ENCODE assay signal across 8 cellular contexts in genomic region chr11:76918941-76919386, GRCh38. TPM values are rescaled to one million over a fixed set of nuclear protein-coding genes. Genes with fewer than 3 reads are reported as not detected.
A peak's percentile ranks its signal among the peaks of the same experiment; 100 is the strongest.
DNase-seq lines count a peak whose midpoint lies in the region; ATAC-seq and TF ChIP-seq lines count a peak whose summit lies in the region.

No MANE protein-coding gene starts in this region.

- H3K4me1 Mint-ChIP-seq in WTC11 = peaks cover 14% of the 10 kb centered on the region

- DNase-seq in AG08396 (ENCODE audit: low spot score) = peak; percentile 46
- no peak for DNase-seq in GM13977 (ENCODE audit: low spot score)
- DNase-seq in NCI-H2171 treated with DMSO at 0.1 percent for 48 hours (lab: John Stamatoyannopoulos, UW) = peak; percentile 59
- no peak for DNase-seq in WTC11 (ENCODE audit: low spot score)
- peak in 25 of 42 donors; percentile 12 to 69 (median 37) for DNase-seq in head of caudate nucleus
- DNase-seq in renal cortical epithelial cell (ENCODE audit: low read depth) = peak; percentile 78
- no peak for DNase-seq in GM19240 (ENCODE audit: insufficient read length, low spot score)

- no peaks in the 10 kb centered on the region for H3K9me3 Mint-ChIP-seq in WTC11

- H3K27me3 Mint-ChIP-seq in WTC11 (ENCODE audit: low read depth) = no peaks in the 10 kb centered on the region

- CTCF ChIA-PET in WTC11 (lab: Charles Lee) = interaction anchor here (0.6 to 4.4 kb wide), 46 partner anchors 12 to 221 kb away, joined by 3 to 133 read pairs (median 5); partner anchors contain the start of genes ACER3, B3GNT6 and TSKU

- no peaks in the 10 kb centered on the region for H3K36me3 Mint-ChIP-seq in WTC11

- in situ Hi-C loops in GM13977 (cut with MboI; ENCODE audit: low pct_unique_long_range_greater_than_20kb, low sequenced_read_pairs, unreplicated experiment) = loop anchor here (10.0 kb wide), 1 partner anchor 114 kb away; no protein-coding TSS in a partner anchor

- peak; percentile 43 for ATAC-seq in WTC11
- ATAC-seq in HG03521 (IDR thresholded peaks at IDR 0.05; ENCODE audit: unreplicated experiment) = no peak

- no peak overlapping the region for H3K4me3 Mint-ChIP-seq in WTC11

- peak; percentile 74 for TF ChIP-seq CTCF in GM13977 (IDR thresholded peaks at IDR 0.05; ENCODE audit: extremely low read depth, insufficient read depth, missing control alignments)
- peak; percentile 35; the same call in 1 of the 2 replicates for TF ChIP-seq CTCF in WTC11 (IDR thresholded peaks at IDR 0.05)

- no peak overlapping the region for H3K27ac Mint-ChIP-seq in WTC11

- POLR2A ChIA-PET in WTC11 (lab: Charles Lee) = interaction anchor here (0.6 kb wide), 1 partner anchor 178 kb away, joined by 9 read pairs; no protein-coding TSS in a partner anchor

- intact Hi-C loops in head of caudate nucleus (cut with DNase I) = loop anchor here (5.0 kb wide), 1 partner anchor 187 kb away; no protein-coding TSS in a partner anchor

TF ChIP-seq in WTC11, 78 proteins besides CTCF, POLR2A, EP300 and RAD21:
- no peak for TF ChIP-seq NR2C2 (CRISPR knock-in tag; IDR thresholded peaks at IDR 0.05)
- no peak for TF ChIP-seq CREB1 (CRISPR knock-in tag; IDR thresholded peaks at IDR 0.05)
- no peak for TF ChIP-seq ZNF232 (CRISPR knock-in tag; IDR thresholded peaks at IDR 0.05)
- no peak for TF ChIP-seq NR1H2 (CRISPR knock-in tag; IDR thresholded peaks at IDR 0.05)
- no peak for TF ChIP-seq ATF2 (CRISPR knock-in tag; IDR thresholded peaks at IDR 0.05; ENCODE audit: borderline replicate concordance, low read depth)
- TF ChIP-seq MAX (CRISPR knock-in tag; IDR thresholded peaks at IDR 0.05) = no peak
- TF ChIP-seq MLX (CRISPR knock-in tag; IDR thresholded peaks at IDR 0.05) = no peak
- TF ChIP-seq ZNF671 (CRISPR knock-in tag; IDR thresholded peaks at IDR 0.05) = no peak
- no peak for TF ChIP-seq MXD4 (CRISPR knock-in tag; IDR thresholded peaks at IDR 0.05; ENCODE audit: borderline replicate concordance)
- no peak for TF ChIP-seq ESRRA (CRISPR knock-in tag; IDR thresholded peaks at IDR 0.05; ENCODE audit: borderline replicate concordance)
- no peak for TF ChIP-seq ZNF423 (CRISPR knock-in tag; IDR thresholded peaks at IDR 0.05)
- TF ChIP-seq E2F4 (CRISPR knock-in tag; IDR thresholded peaks at IDR 0.05; ENCODE audit: borderline replicate concordance, low read depth) = no peak
- TF ChIP-seq ZNF281 (CRISPR knock-in tag; IDR thresholded peaks at IDR 0.05) = no peak
- no peak for TF ChIP-seq PRRX2 (CRISPR knock-in tag; IDR thresholded peaks at IDR 0.05)
- TF ChIP-seq ZNF138 (CRISPR knock-in tag; conservative IDR thresholded peaks at IDR 0.05) = no peak
- no peak for TF ChIP-seq ATF6 (CRISPR knock-in tag; IDR thresholded peaks at IDR 0.05)

RNA-seq across cellular contexts. Expression of gene ACER3, which starts 58.2 kb away (rescaled TPM):
- total RNA-seq in WTC11 (2021) (12.3 to 13.7 TPM (median 12.8 TPM) in 3 replicates), renal cortical epithelial cell (15.1 and 19.4 TPM in 2 replicates)

Comparison
In these comparisons a context has a peak if more than half of its experiments do, and no peak if none do; other contexts are left out.
1. DNase-seq: peak in AG08396 (single experiment), NCI-H2171 treated with DMSO at 0.1 percent for 48 hours (single experiment), head of caudate nucleus (25 of 42) and renal cortical epithelial cell (single experiment); none in GM13977 (single experiment), WTC11 (single experiment) and GM19240 (single experiment).